1 cellular context compared by ENCODE assay signal in the genomic region with DNA sequence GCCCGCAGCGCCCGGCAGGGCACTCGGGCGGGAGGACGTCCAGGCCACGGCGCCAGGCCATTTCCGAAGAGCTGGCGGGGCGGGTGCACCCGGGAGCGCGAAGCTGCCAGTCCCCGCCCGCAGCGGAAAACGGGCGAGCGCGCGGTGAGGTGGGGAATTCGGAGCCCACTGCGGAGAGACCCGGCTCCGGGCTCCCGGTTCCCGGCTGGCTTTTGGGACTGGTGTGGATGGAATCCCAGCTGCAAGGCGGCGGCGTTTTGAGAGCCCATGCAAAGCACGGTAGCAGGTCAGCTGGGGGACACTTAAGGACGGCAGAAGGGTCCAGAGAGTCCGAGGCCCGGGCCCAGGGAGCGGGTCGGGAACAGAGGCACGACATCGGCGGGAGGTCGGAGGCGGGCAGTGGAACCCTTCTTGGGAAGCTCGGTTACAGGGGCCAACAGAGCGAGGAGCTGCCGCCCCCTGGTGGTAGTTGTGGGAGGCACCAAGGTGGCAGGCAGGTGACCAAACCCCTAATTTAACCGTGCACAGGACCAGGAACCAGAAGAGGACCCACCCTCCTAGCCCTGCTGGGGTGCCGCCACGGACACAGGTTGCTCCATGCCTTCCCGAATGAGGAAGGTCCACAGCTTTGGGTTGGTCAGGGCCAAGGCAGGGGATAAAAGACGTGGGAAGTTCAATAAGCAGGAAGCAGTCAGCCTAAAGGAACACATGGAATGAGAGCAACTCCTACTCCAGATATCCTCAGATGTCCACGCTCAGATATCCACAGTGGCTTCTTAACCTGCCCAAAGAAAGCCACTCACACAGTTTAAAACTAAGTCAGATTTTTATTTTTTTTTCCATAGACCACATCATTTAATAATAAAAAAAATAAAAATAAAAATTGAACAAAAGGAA.
A peak's percentile ranks its signal among the peaks of the same experiment; 100 is the strongest.
TF ChIP-seq lines count a peak whose summit lies in the region.

No MANE protein-coding gene starts in this region.

TF ChIP-seq in K562, 482 proteins besides CTCF, POLR2A, EP300 and RAD21 (continued from another document and continues in another):
- TF ChIP-seq, protein P1, sequence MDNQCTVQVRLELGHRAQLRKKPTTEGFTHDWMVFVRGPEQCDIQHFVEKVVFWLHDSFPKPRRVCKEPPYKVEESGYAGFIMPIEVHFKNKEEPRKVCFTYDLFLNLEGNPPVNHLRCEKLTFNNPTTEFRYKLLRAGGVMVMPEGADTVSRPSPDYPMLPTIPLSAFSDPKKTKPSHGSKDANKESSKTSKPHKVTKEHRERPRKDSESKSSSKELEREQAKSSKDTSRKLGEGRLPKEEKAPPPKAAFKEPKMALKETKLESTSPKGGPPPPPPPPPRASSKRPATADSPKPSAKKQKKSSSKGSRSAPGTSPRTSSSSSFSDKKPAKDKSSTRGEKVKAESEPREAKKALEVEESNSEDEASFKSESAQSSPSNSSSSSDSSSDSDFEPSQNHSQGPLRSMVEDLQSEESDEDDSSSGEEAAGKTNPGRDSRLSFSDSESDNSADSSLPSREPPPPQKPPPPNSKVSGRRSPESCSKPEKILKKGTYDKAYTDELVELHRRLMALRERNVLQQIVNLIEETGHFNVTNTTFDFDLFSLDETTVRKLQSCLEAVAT (IDR thresholded peaks at IDR 0.05), result 0 out of 4 replicates have a peak, but pooled peaks of 1 of the 2 experiments have one; percentile 28
- TF ChIP-seq RB1 (IDR thresholded peaks at IDR 0.05; ENCODE audit: low read depth) (peak; percentile 64), ZZZ3 (IDR thresholded peaks at IDR 0.05) (no peak), ZBTB17 (CRISPR knock-in tag; IDR thresholded peaks at IDR 0.05) (peak; percentile 65), ZNF274 (IDR thresholded peaks at IDR 0.05; ENCODE audit: borderline replicate concordance, low read depth, low read length) (no peak), ZFP30 (CRISPR knock-in tag; IDR thresholded peaks at IDR 0.05; ENCODE audit: borderline replicate concordance) (peak; percentile 26; the same call in 1 of the 2 replicates), ZSCAN29 (IDR thresholded peaks at IDR 0.05) (peak; percentile 22; the same call in 1 of the 2 replicates), L3MBTL2 (IDR thresholded peaks at IDR 0.05) (peak; percentile 32; the same call in 1 of the 2 replicates), SMARCE1 (IDR thresholded peaks at IDR 0.05) (peak; percentile 30; the same call in 1 of the 2 replicates), POLR3G (IDR thresholded peaks at IDR 0.05; ENCODE audit: extremely low read depth, insufficient read length, insufficient replicate concordance) (no peak), ZNF133 (CRISPR knock-in tag; IDR thresholded peaks at IDR 0.05) (no peak), RCOR1 (IDR thresholded peaks at IDR 0.05; ENCODE audit: borderline replicate concordance in 1 of 2, low read depth in 2 of 2, low read length in 2 of 2) (peak in 1 of 2 experiments; percentile 75; a peak in 2 of 4 replicates), MEF2D (tag; conservative IDR thresholded peaks at IDR 0.05; ENCODE audit: low read depth) (no peak), SREBF1 (IDR thresholded peaks at IDR 0.05; ENCODE audit: borderline replicate concordance, low read depth, low read length) (no peak), XRCC5 (IDR thresholded peaks at IDR 0.05; ENCODE audit: low read depth, low read length) (0 out of 2 replicates have a peak, but pooled peaks have one; percentile 78), JUND (IDR thresholded peaks at IDR 0.05; ENCODE audit: borderline replicate concordance, low read depth, low read length) (peak; percentile 50), JUND (tag; IDR thresholded peaks at IDR 0.05; ENCODE audit: borderline replicate concordance, low read depth, low read length) (no peak), BHLHE40 (IDR thresholded peaks at IDR 0.05; ENCODE audit: low read length) (peak; percentile 94)
- TF ChIP-seq, protein P2, sequence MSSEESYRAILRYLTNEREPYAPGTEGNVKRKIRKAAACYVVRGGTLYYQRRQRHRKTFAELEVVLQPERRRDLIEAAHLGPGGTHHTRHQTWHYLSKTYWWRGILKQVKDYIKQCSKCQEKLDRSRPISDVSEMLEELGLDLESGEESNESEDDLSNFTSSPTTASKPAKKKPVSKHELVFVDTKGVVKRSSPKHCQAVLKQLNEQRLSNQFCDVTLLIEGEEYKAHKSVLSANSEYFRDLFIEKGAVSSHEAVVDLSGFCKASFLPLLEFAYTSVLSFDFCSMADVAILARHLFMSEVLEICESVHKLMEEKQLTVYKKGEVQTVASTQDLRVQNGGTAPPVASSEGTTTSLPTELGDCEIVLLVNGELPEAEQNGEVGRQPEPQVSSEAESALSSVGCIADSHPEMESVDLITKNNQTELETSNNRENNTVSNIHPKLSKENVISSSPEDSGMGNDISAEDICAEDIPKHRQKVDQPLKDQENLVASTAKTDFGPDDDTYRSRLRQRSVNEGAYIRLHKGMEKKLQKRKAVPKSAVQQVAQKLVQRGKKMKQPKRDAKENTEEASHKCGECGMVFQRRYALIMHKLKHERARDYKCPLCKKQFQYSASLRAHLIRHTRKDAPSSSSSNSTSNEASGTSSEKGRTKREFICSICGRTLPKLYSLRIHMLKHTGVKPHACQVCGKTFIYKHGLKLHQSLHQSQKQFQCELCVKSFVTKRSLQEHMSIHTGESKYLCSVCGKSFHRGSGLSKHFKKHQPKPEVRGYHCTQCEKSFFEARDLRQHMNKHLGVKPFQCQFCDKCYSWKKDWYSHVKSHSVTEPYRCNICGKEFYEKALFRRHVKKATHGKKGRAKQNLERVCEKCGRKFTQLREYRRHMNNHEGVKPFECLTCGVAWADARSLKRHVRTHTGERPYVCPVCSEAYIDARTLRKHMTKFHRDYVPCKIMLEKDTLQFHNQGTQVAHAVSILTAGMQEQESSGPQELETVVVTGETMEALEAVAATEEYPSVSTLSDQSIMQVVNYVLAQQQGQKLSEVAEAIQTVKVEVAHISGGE (CRISPR knock-in tag; IDR thresholded peaks at IDR 0.05), result peak in 1 of 3 experiments; percentile 26; a peak in 1 of 6 replicates
- TF ChIP-seq, protein P3, sequence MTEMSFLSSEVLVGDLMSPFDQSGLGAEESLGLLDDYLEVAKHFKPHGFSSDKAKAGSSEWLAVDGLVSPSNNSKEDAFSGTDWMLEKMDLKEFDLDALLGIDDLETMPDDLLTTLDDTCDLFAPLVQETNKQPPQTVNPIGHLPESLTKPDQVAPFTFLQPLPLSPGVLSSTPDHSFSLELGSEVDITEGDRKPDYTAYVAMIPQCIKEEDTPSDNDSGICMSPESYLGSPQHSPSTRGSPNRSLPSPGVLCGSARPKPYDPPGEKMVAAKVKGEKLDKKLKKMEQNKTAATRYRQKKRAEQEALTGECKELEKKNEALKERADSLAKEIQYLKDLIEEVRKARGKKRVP (CRISPR knock-in tag; IDR thresholded peaks at IDR 0.05), result no peak
- TF ChIP-seq, protein P4, sequence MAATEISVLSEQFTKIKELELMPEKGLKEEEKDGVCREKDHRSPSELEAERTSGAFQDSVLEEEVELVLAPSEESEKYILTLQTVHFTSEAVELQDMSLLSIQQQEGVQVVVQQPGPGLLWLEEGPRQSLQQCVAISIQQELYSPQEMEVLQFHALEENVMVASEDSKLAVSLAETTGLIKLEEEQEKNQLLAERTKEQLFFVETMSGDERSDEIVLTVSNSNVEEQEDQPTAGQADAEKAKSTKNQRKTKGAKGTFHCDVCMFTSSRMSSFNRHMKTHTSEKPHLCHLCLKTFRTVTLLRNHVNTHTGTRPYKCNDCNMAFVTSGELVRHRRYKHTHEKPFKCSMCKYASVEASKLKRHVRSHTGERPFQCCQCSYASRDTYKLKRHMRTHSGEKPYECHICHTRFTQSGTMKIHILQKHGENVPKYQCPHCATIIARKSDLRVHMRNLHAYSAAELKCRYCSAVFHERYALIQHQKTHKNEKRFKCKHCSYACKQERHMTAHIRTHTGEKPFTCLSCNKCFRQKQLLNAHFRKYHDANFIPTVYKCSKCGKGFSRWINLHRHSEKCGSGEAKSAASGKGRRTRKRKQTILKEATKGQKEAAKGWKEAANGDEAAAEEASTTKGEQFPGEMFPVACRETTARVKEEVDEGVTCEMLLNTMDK (IDR thresholded peaks at IDR 0.05; ENCODE audit: borderline replicate concordance, insufficient read depth, low read depth, low read length, poor library complexity, severe bottlenecking), result peak; percentile 87
- TF ChIP-seq, protein P5, sequence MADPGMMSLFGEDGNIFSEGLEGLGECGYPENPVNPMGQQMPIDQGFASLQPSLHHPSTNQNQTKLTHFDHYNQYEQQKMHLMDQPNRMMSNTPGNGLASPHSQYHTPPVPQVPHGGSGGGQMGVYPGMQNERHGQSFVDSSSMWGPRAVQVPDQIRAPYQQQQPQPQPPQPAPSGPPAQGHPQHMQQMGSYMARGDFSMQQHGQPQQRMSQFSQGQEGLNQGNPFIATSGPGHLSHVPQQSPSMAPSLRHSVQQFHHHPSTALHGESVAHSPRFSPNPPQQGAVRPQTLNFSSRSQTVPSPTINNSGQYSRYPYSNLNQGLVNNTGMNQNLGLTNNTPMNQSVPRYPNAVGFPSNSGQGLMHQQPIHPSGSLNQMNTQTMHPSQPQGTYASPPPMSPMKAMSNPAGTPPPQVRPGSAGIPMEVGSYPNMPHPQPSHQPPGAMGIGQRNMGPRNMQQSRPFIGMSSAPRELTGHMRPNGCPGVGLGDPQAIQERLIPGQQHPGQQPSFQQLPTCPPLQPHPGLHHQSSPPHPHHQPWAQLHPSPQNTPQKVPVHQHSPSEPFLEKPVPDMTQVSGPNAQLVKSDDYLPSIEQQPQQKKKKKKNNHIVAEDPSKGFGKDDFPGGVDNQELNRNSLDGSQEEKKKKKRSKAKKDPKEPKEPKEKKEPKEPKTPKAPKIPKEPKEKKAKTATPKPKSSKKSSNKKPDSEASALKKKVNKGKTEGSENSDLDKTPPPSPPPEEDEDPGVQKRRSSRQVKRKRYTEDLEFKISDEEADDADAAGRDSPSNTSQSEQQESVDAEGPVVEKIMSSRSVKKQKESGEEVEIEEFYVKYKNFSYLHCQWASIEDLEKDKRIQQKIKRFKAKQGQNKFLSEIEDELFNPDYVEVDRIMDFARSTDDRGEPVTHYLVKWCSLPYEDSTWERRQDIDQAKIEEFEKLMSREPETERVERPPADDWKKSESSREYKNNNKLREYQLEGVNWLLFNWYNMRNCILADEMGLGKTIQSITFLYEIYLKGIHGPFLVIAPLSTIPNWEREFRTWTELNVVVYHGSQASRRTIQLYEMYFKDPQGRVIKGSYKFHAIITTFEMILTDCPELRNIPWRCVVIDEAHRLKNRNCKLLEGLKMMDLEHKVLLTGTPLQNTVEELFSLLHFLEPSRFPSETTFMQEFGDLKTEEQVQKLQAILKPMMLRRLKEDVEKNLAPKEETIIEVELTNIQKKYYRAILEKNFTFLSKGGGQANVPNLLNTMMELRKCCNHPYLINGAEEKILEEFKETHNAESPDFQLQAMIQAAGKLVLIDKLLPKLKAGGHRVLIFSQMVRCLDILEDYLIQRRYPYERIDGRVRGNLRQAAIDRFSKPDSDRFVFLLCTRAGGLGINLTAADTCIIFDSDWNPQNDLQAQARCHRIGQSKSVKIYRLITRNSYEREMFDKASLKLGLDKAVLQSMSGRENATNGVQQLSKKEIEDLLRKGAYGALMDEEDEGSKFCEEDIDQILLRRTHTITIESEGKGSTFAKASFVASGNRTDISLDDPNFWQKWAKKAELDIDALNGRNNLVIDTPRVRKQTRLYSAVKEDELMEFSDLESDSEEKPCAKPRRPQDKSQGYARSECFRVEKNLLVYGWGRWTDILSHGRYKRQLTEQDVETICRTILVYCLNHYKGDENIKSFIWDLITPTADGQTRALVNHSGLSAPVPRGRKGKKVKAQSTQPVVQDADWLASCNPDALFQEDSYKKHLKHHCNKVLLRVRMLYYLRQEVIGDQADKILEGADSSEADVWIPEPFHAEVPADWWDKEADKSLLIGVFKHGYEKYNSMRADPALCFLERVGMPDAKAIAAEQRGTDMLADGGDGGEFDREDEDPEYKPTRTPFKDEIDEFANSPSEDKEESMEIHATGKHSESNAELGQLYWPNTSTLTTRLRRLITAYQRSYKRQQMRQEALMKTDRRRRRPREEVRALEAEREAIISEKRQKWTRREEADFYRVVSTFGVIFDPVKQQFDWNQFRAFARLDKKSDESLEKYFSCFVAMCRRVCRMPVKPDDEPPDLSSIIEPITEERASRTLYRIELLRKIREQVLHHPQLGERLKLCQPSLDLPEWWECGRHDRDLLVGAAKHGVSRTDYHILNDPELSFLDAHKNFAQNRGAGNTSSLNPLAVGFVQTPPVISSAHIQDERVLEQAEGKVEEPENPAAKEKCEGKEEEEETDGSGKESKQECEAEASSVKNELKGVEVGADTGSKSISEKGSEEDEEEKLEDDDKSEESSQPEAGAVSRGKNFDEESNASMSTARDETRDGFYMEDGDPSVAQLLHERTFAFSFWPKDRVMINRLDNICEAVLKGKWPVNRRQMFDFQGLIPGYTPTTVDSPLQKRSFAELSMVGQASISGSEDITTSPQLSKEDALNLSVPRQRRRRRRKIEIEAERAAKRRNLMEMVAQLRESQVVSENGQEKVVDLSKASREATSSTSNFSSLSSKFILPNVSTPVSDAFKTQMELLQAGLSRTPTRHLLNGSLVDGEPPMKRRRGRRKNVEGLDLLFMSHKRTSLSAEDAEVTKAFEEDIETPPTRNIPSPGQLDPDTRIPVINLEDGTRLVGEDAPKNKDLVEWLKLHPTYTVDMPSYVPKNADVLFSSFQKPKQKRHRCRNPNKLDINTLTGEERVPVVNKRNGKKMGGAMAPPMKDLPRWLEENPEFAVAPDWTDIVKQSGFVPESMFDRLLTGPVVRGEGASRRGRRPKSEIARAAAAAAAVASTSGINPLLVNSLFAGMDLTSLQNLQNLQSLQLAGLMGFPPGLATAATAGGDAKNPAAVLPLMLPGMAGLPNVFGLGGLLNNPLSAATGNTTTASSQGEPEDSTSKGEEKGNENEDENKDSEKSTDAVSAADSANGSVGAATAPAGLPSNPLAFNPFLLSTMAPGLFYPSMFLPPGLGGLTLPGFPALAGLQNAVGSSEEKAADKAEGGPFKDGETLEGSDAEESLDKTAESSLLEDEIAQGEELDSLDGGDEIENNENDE (IDR thresholded peaks at IDR 0.05; ENCODE audit: low read depth, low read length), result no peak
- TF ChIP-seq, protein P6, sequence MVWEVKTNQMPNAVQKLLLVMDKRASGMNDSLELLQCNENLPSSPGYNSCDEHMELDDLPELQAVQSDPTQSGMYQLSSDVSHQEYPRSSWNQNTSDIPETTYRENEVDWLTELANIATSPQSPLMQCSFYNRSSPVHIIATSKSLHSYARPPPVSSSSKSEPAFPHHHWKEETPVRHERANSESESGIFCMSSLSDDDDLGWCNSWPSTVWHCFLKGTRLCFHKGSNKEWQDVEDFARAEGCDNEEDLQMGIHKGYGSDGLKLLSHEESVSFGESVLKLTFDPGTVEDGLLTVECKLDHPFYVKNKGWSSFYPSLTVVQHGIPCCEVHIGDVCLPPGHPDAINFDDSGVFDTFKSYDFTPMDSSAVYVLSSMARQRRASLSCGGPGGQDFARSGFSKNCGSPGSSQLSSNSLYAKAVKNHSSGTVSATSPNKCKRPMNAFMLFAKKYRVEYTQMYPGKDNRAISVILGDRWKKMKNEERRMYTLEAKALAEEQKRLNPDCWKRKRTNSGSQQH (CRISPR knock-in tag; IDR thresholded peaks at IDR 0.05), result peak; percentile 45; the same call in 1 of the 2 replicates
- TF ChIP-seq, protein P7, sequence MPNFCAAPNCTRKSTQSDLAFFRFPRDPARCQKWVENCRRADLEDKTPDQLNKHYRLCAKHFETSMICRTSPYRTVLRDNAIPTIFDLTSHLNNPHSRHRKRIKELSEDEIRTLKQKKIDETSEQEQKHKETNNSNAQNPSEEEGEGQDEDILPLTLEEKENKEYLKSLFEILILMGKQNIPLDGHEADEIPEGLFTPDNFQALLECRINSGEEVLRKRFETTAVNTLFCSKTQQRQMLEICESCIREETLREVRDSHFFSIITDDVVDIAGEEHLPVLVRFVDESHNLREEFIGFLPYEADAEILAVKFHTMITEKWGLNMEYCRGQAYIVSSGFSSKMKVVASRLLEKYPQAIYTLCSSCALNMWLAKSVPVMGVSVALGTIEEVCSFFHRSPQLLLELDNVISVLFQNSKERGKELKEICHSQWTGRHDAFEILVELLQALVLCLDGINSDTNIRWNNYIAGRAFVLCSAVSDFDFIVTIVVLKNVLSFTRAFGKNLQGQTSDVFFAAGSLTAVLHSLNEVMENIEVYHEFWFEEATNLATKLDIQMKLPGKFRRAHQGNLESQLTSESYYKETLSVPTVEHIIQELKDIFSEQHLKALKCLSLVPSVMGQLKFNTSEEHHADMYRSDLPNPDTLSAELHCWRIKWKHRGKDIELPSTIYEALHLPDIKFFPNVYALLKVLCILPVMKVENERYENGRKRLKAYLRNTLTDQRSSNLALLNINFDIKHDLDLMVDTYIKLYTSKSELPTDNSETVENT (CRISPR knock-in tag; IDR thresholded peaks at IDR 0.05), result peak; percentile 26; the same call in 1 of the 2 replicates
